9 cellular contexts compared by ENCODE assay signal in the genomic region with DNA sequence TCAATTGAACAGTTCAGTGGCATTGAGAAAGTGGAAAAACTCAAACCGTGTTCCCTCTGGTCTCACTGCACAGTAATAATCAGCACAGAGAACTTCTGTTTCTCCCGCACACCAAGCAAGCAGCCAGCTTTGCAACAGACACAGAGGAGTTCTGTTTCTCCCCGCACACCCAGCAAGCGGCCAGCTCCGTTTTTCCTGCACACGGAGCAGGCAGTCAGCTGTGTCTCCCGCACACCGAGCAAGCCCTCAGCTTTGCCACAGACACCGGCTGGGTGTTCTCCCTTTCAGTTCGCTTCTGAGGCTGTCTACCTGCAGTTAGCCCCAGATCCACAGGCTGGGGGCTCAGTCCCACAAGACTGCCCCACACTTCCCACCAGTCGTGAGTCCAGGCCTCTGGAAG. TPM values are rescaled to one million over a fixed set of nuclear protein-coding genes. Genes with fewer than 3 reads are reported as not detected.
DNase-seq lines count a peak whose midpoint lies in the region; ATAC-seq lines count a peak whose summit lies in the region.
"Had no signal": no experiment of that assay in that cellular context is flagged by ENCODE, and none has a peak within 500 bp of the region (broad histone marks: within the 10 kb centered on the region; RNA-seq: fewer than 3 reads in every experiment).

No MANE protein-coding gene starts in this region.

- no peaks in the 10 kb centered on the region for H3K27me3 ChIP-seq in CD8-positive, alpha-beta memory T cell (ENCODE audit: insufficient read depth, low read length, poor library complexity, severe bottlenecking)

- no peaks in the 10 kb centered on the region for H3K9me3 Mint-ChIP-seq in CD8-positive, alpha-beta memory T cell
- peaks cover 2% of the 10 kb centered on the region for H3K9me3 Mint-ChIP-seq in activated CD4-positive, alpha-beta memory T cell treated with anti-CD3 and anti-CD28 coated beads for 36 hours
- H3K9me3 Mint-ChIP-seq in memory B cell: no peaks in the 10 kb centered on the region

- peaks cover 12% of the 10 kb centered on the region for H3K4me1 ChIP-seq in CD8-positive, alpha-beta memory T cell (ENCODE audit: insufficient read depth, low read length)

- DNase-seq in CD8-positive, alpha-beta memory T cell: no peak
- DNase-seq in activated CD4-positive, alpha-beta memory T cell treated with anti-CD3 and anti-CD28 coated beads for 36 hours: no peak
- DNase-seq in memory B cell (ENCODE audit: low spot score in 2 of 2) (no peak), germinal center (ENCODE audit: low spot score) (no peak)
- DNase-seq: heart right ventricle; stimulated activated CD4-positive, alpha-beta T cell treated with anti-CD3 and anti-CD28 coated beads, Interleukin-15, amount 100 ng/mL, for 24 hours had no signal

- H3K36me3 Mint-ChIP-seq in CD8-positive, alpha-beta memory T cell: no peaks in the 10 kb centered on the region
- H3K36me3 Mint-ChIP-seq in activated CD4-positive, alpha-beta memory T cell treated with anti-CD3 and anti-CD28 coated beads for 36 hours: no peaks in the 10 kb centered on the region
- no peaks in the 10 kb centered on the region for H3K36me3 Mint-ChIP-seq in memory B cell

- intact Hi-C loops in activated CD4-positive, alpha-beta memory T cell treated with anti-CD3 and anti-CD28 coated beads for 36 hours (cut with micrococcal nuclease): no loop called here

- H3K4me1 Mint-ChIP-seq in CD8-positive, alpha-beta memory T cell: peaks cover 10 to 14% (median 12%) of the 10 kb centered on the region in 3 donors
- peaks cover 16% of the 10 kb centered on the region for H3K4me1 Mint-ChIP-seq in activated CD4-positive, alpha-beta memory T cell treated with anti-CD3 and anti-CD28 coated beads for 36 hours (ENCODE audit: low read depth)
- H3K4me1 Mint-ChIP-seq in memory B cell: peaks cover 9% of the 10 kb centered on the region

- ATAC-seq in memory B cell (ENCODE audit: low read depth) (peak; percentile 37), HG03565 (IDR thresholded peaks at IDR 0.05; ENCODE audit: unreplicated experiment) (no peak), GM19397 (IDR thresholded peaks at IDR 0.05; ENCODE audit: unreplicated experiment) (no peak)

- H3K9me3 ChIP-seq in CD8-positive, alpha-beta memory T cell (ENCODE audit: low read length): no peaks in the 10 kb centered on the region
- H3K9me3 ChIP-seq: heart right ventricle had no signal

- peaks cover 5 to 6% of the 10 kb centered on the region in 2 donors for H3K27me3 Mint-ChIP-seq in CD8-positive, alpha-beta memory T cell
- H3K27me3 Mint-ChIP-seq in activated CD4-positive, alpha-beta memory T cell treated with anti-CD3 and anti-CD28 coated beads for 36 hours: no peaks in the 10 kb centered on the region
- H3K27me3 Mint-ChIP-seq in memory B cell: peaks cover 12% of the 10 kb centered on the region

- H3K4me3 ChIP-seq in CD8-positive, alpha-beta memory T cell (ENCODE audit: low read length): peak overlapping the region; percentile 2
- H3K4me3 ChIP-seq: heart right ventricle, SK-N-MC had no signal

- POLR2A ChIA-PET in CD8-positive, alpha-beta memory T cell (lab: Charles Lee): interaction anchor here (0.6 kb wide), 1 partner anchor 53 kb away, joined by 14 read pairs; no protein-coding TSS in a partner anchor
- POLR2A ChIA-PET in activated CD4-positive, alpha-beta memory T cell treated with anti-CD3 and anti-CD28 coated beads for 36 hours (lab: Charles Lee): no interaction called here

- no peaks in the 10 kb centered on the region for H3K36me3 ChIP-seq in CD8-positive, alpha-beta memory T cell (ENCODE audit: insufficient read depth, low read length)
- H3K36me3 ChIP-seq: heart right ventricle had no signal

- H3K27ac ChIP-seq in CD8-positive, alpha-beta memory T cell (ENCODE audit: low read depth, low read length): no peak overlapping the region
- H3K27ac ChIP-seq: SK-N-MC had no signal

- peak overlapping the region in 3 of 7 donors; percentile 12 to 58 (median 15) for H3K4me3 Mint-ChIP-seq in CD8-positive, alpha-beta memory T cell
- H3K4me3 Mint-ChIP-seq in activated CD4-positive, alpha-beta memory T cell treated with anti-CD3 and anti-CD28 coated beads for 36 hours: peak overlapping the region; percentile 21
- H3K4me3 Mint-ChIP-seq in memory B cell: peak overlapping the region; percentile 66

- H3K27ac Mint-ChIP-seq in CD8-positive, alpha-beta memory T cell: peak overlapping the region in 1 of 8 donors; percentile 29
- no peak overlapping the region for H3K27ac Mint-ChIP-seq in activated CD4-positive, alpha-beta memory T cell treated with anti-CD3 and anti-CD28 coated beads for 36 hours
- H3K27ac Mint-ChIP-seq in memory B cell: no peak overlapping the region

- CTCF ChIA-PET in CD8-positive, alpha-beta memory T cell (lab: Charles Lee): interaction anchor here (1.5 to 2.5 kb wide), 3 partner anchors 8 to 11 kb away, joined by 3 to 9 read pairs (median 9); partner anchors contain the start of gene TALDO1
- CTCF ChIA-PET in activated CD4-positive, alpha-beta memory T cell treated with anti-CD3 and anti-CD28 coated beads for 36 hours (lab: Charles Lee): no interaction called here

RNA-seq across cellular contexts. Expression of gene TALDO1, which starts 9.9 kb away (rescaled TPM):
- 100 to 1,000 TPM; 245 to 246 TPM for total RNA-seq in CD8-positive, alpha-beta memory T cell
- polyA plus RNA-seq in CD8-positive, alpha-beta memory T cell: 184 TPM
- total RNA-seq in activated CD4-positive, alpha-beta memory T cell treated with anti-CD3 and anti-CD28 coated beads for 36 hours: 100 to 1,000 TPM; 284 to 296 TPM

RNA-seq across cellular contexts. Expression of gene EPS8L2, which starts 31.3 kb away (rescaled TPM):
- total RNA-seq in CD8-positive, alpha-beta memory T cell: 1 to 10 TPM; 7.0 to 7.8 TPM
- polyA plus RNA-seq in CD8-positive, alpha-beta memory T cell: 22.9 TPM
- 10 to 100 TPM; 12.4 to 12.6 TPM for total RNA-seq in activated CD4-positive, alpha-beta memory T cell treated with anti-CD3 and anti-CD28 coated beads for 36 hours

RNA-seq across cellular contexts. Expression of gene GATD1, which starts 39.9 kb away (rescaled TPM):
- total RNA-seq in CD8-positive, alpha-beta memory T cell: 10 to 100 TPM; 53.0 to 56.3 TPM
- polyA plus RNA-seq in CD8-positive, alpha-beta memory T cell: 12.9 TPM
- total RNA-seq in activated CD4-positive, alpha-beta memory T cell treated with anti-CD3 and anti-CD28 coated beads for 36 hours: 10 to 100 TPM; 36.6 to 39.1 TPM

RNA-seq across cellular contexts. Expression of gene TMEM80, which starts 41.8 kb away (rescaled TPM):
- 10 to 100 TPM; 10.3 to 13.4 TPM for total RNA-seq in CD8-positive, alpha-beta memory T cell
- polyA plus RNA-seq in CD8-positive, alpha-beta memory T cell: 27.8 TPM
- 1 to 10 TPM; 9.5 to 9.8 TPM for total RNA-seq in activated CD4-positive, alpha-beta memory T cell treated with anti-CD3 and anti-CD28 coated beads for 36 hours

RNA-seq across cellular contexts. Expression of gene DEAF1, which starts 42.3 kb away (rescaled TPM):
- 10 to 100 TPM; 52.1 to 54.6 TPM for total RNA-seq in CD8-positive, alpha-beta memory T cell
- 36.3 TPM for polyA plus RNA-seq in CD8-positive, alpha-beta memory T cell
- total RNA-seq in activated CD4-positive, alpha-beta memory T cell treated with anti-CD3 and anti-CD28 coated beads for 36 hours: 10 to 100 TPM; 41.5 to 50.5 TPM
